ENCODE assay signal across 25 cellular contexts in genomic region chr2:85747441-85747840, GRCh38. TPM values are rescaled to one million over a fixed set of nuclear protein-coding genes. Genes with fewer than 3 reads are reported as not detected.
"Had no signal": no experiment of that assay in that cellular context is flagged by ENCODE, and none has a peak within 500 bp of the region (broad histone marks: within the 10 kb centered on the region; RNA-seq: fewer than 3 reads in every experiment).

No MANE protein-coding gene starts in this region.

- H3K79me2 ChIP-seq: hepatocyte had no signal

- H3K4me1 Mint-ChIP-seq: immature natural killer cell had no signal

- DNase-seq: activated CD4-positive, alpha-beta T cell treated with anti-CD3 and anti-CD28 coated beads for 1 hour; activated CD8-positive, alpha-beta memory T cell treated with anti-CD3 and anti-CD28 coated beads, Interleukin-2, amount 50 U/mL, for 48 hours; activated naive CD4-positive, alpha-beta T cell; activated T-cell treated with anti-CD3 and anti-CD28 coated beads, Interleukin-2, amount 50 U/mL, for 4 hours; cerebellar nuclear complex; cortex of kidney; foreskin fibroblast; immature natural killer cell; naive thymus-derived CD4-positive, alpha-beta T cell; ovary; spleen; stimulated activated CD4-positive, alpha-beta T cell treated with anti-CD3 and anti-CD28 coated beads, Interleukin-4, amount 100 ng/mL, for 1 hour; stimulated activated naive CD4-positive, alpha-beta T cell treated with Interleukin-2 at 50 U/mL for 16 hours; T-cell had no signal

- H3K4me3 Mint-ChIP-seq: activated naive CD8-positive, alpha-beta T cell; activated T-cell treated with anti-CD3 and anti-CD28 coated beads, Interleukin-2, amount 50 U/mL, for 4 hours; immature natural killer cell; naive thymus-derived CD4-positive, alpha-beta T cell; T-cell; T-helper 2 cell treated with Interferon-gamma antibody and Interleukin-4, amounts not matched to agents 5 μg/mL and 100 μg/mL, for 36 hours had no signal

- H3K27ac ChIP-seq: hepatocyte, ovary, prostate gland, VCaP had no signal

- H3K4me2 ChIP-seq: hepatocyte had no signal

- H2AFZ ChIP-seq: hepatocyte had no signal

- H3K27me3 ChIP-seq: ovary had no signal

- H3K4me3 ChIP-seq: hepatocyte, lung, ovary, prostate gland, spleen had no signal

- H3K27ac Mint-ChIP-seq: activated naive CD8-positive, alpha-beta T cell; activated T-helper 2 cell treated with anti-CD3 and anti-CD28 coated beads, Interferon-gamma antibody, Interleukin-2, Interleukin-4, amounts not matched to agents 10 μg/mL and 5 μg/mL and 100 μg/mL, durations not matched to agents 14 hours and 24 hours and 36 hours; immature natural killer cell; naive thymus-derived CD4-positive, alpha-beta T cell; T-cell; T-helper 2 cell treated with Interferon-gamma antibody and Interleukin-4, amounts not matched to agents 5 μg/mL and 100 μg/mL, for 36 hours had no signal

- H3K36me3 ChIP-seq: ovary, prostate gland, spleen had no signal

- H3K9me3 Mint-ChIP-seq: activated T-cell treated with anti-CD3 and anti-CD28 coated beads, Interleukin-2, amount 50 U/mL, for 4 hours; activated T-helper 2 cell treated with anti-CD3 and anti-CD28 coated beads, Interferon-gamma antibody, Interleukin-2, Interleukin-4, amounts not matched to agents 10 μg/mL and 5 μg/mL and 100 μg/mL, durations not matched to agents 14 hours and 24 hours and 36 hours; immature natural killer cell; T-cell; T-helper 2 cell treated with Interferon-gamma antibody and Interleukin-4, amounts not matched to agents 5 μg/mL and 100 μg/mL, for 36 hours had no signal

- H3K36me3 Mint-ChIP-seq: activated naive CD8-positive, alpha-beta T cell; immature natural killer cell; naive thymus-derived CD4-positive, alpha-beta T cell; T-cell had no signal

- H3K9me3 ChIP-seq: ovary, prostate gland had no signal

RNA-seq across cellular contexts. Expression of gene ATOH8, which starts 6.3 kb away (rescaled TPM):
- total RNA-seq: activated CD8-positive, alpha-beta memory T cell treated with anti-CD3 and anti-CD28 coated beads for 36 hours; activated T-cell treated with anti-CD3 and anti-CD28 coated beads, Interleukin-2, amount 50 U/mL, for 4 hours had no signal
- polyA plus RNA-seq: immature natural killer cell; naive thymus-derived CD4-positive, alpha-beta T cell had no signal

RNA-seq across cellular contexts. Expression of gene GNLY, which starts 53.3 kb away (rescaled TPM):
- total RNA-seq: epithelial cell of proximal tubule, hepatocyte, kidney epithelial cell, urinary bladder had no signal
- polyA plus RNA-seq: hepatocyte had no signal
